ENCODE assay signal across 28 cellular contexts in the genomic region with DNA sequence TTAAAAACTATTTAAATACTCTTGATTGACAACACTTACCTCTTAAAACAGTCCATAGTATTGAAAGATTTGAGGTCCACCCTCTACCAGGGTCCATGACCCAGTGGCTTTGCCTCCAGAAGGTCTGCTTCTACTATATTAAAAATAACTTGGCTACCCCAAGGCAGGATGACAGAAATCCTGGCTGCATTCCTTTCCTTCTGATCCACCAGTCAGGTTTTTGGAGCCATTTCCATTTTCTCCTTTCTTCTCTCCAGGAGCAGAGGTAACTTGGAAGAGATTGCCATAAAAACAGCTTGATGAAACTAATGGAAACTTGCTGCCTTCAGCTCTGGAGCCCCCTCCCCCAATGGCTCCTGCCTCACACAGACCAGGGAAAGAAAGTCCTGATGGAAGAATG.
"Had no signal": no experiment of that assay in that cellular context is flagged by ENCODE, and none has a peak within 500 bp of the region (broad histone marks: within the 10 kb centered on the region; RNA-seq: fewer than 3 reads in every experiment).

No MANE protein-coding gene starts in this region.

- FAIRE-seq: endometrium, islet of Langerhans, urothelium cell line had no signal

- H3K27me3 ChIP-seq: neural progenitor cell, right atrium auricular region, tibial nerve, upper lobe of left lung had no signal

- H3K36me3 Mint-ChIP-seq: stimulated activated memory B cell treated with anti-CD40 and anti-IgM and Interleukin-4, amounts not matched to agents 10 μg/mL and 1 μg/mL and 100 μg/mL, for 72 hours had no signal

- H3K27ac ChIP-seq: esophagus squamous epithelium, heart right ventricle, left lung, neural progenitor cell, prostate gland, right atrium auricular region, spleen, thoracic aorta, tibial nerve, upper lobe of left lung had no signal

- ATAC-seq: effector memory CD8-positive, alpha-beta T cell; heart right ventricle; left cardiac atrium; left lung; naive thymus-derived CD4-positive, alpha-beta T cell; sciatic nerve; stimulated activated memory B cell treated with anti-CD40 and anti-IgM and Interleukin-4, amounts not matched to agents 10 μg/mL and 1 μg/mL and 100 μg/mL, for 72 hours; stimulated activated naive CD8-positive, alpha-beta T cell treated with anti-CD3 and anti-CD28 coated beads, Interleukin-15, Interleukin-2, amounts not matched to agents 100 U/mL and 50 U/mL, for 24 hours had no signal

- H2AFZ ChIP-seq: neural progenitor cell had no signal

- H3K36me3 ChIP-seq: esophagus squamous epithelium, heart right ventricle, left lung, neural progenitor cell, prostate gland, right atrium auricular region, spleen, thoracic aorta, tibial nerve, upper lobe of left lung had no signal

- H3K4me1 ChIP-seq: prostate gland had no signal

- H3K4me2 ChIP-seq: neural progenitor cell had no signal

- H3K27ac Mint-ChIP-seq: effector memory CD8-positive, alpha-beta T cell; naive thymus-derived CD4-positive, alpha-beta T cell; neural progenitor cell; stimulated activated memory B cell treated with anti-CD40 and anti-IgM and Interleukin-4, amounts not matched to agents 10 μg/mL and 1 μg/mL and 100 μg/mL, for 72 hours had no signal

- H3K9me3 ChIP-seq: prostate gland, right atrium auricular region, thoracic aorta had no signal

- H3K4me3 Mint-ChIP-seq: effector memory CD8-positive, alpha-beta T cell; naive thymus-derived CD4-positive, alpha-beta T cell; neural progenitor cell; stimulated activated memory B cell treated with anti-CD40 and anti-IgM and Interleukin-4, amounts not matched to agents 10 μg/mL and 1 μg/mL and 100 μg/mL, for 72 hours had no signal

- DNase-seq: cortex of kidney; effector memory CD8-positive, alpha-beta T cell; erythroblast; esophagus squamous epithelium; foreskin melanocyte; glutamatergic neuron; heart right ventricle; hippocampal formation; left cardiac atrium; left lung; mammary epithelial cell; mesendoderm; midbrain; naive thymus-derived CD4-positive, alpha-beta T cell; spleen; stimulated activated CD4-positive, alpha-beta T cell treated with anti-CD3 and anti-CD28 coated beads, Interleukin-4, amount 100 ng/mL, for 4 hours; stimulated activated naive CD8-positive, alpha-beta T cell treated with anti-CD3 and anti-CD28 coated beads, Interleukin-15, Interleukin-2, amounts not matched to agents 100 U/mL and 50 U/mL, for 24 hours; upper lobe of left lung had no signal

- H3K4me3 ChIP-seq: esophagus squamous epithelium, heart right ventricle, left lung, neural progenitor cell, prostate gland, right atrium auricular region, spleen, thoracic aorta, tibial nerve, upper lobe of left lung had no signal
